ENCODE assay signal across 8 cellular contexts in the genomic region with DNA sequence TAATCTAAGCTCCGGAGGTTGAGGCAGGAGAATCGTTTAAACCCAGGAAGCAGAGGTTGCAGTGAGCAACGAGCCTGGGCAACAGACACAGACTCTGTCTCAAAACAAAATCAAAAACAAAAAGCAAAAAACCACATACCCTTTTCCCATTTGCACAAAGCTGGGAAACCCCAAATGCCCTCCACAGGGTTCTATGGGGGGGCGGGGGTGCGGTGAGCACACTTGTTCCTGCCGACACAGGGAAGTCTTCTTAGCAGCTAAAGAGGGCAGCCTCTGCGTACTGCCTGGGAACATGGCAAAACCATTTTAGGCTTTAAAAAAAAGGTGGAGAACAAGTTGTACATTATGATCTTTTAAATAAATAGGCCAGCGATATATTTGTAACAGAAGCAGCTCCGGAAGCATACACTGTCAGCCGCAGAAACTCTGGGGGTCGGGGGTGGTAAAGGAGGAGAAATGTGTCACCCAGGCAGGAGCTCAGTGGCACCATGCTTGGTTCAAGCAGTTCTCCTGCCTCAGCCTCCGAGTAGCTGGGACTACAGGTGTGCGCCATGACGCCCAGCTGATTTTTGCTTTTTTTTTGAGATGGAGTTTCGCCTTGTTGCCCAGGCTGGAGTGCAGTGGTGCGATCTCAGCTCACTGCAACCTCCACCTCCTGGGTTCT. TPM values are rescaled to one million over a fixed set of nuclear protein-coding genes. Genes with fewer than 3 reads are reported as not detected.
DNase-seq lines count a peak whose midpoint lies in the region; ATAC-seq and TF ChIP-seq lines count a peak whose summit lies in the region.
"Not testable (repeated sequence)": the region's sequence is repeated elsewhere in the genome, so short reads cannot be mapped to it uniquely, and the experiment has no call there.

No MANE protein-coding gene starts in this region.

- peak overlapping the region; percentile 96 for H3K4me2 ChIP-seq in BLaER1

- not testable (repeated sequence) for ATAC-seq in natural killer cell
- ATAC-seq in stimulated activated effector memory CD8-positive, alpha-beta T cell treated with anti-CD3 and anti-CD28 coated beads, Interleukin-12 subunit alpha, Interleukin-12 subunit beta, amount 100 ng/mL, for 72 hours = peak; percentile 43

- H3K4me1 Mint-ChIP-seq in HFFc6 (ENCODE audit: low read depth) = peaks cover 46% of the 10 kb centered on the region
- H3K4me1 Mint-ChIP-seq in natural killer cell = not testable (repeated sequence)
- peaks cover 60% of the 10 kb centered on the region for H3K4me1 Mint-ChIP-seq in stimulated activated effector memory CD8-positive, alpha-beta T cell treated with anti-CD3 and anti-CD28 coated beads, Interleukin-12 subunit alpha, Interleukin-12 subunit beta, amount 100 ng/mL, for 72 hours

- not testable (repeated sequence) for DNase-seq in HFFc6; epithelial cell of esophagus (ENCODE audit: low read depth); natural killer cell
- DNase-seq in RPMI8226 = peak; percentile 31
- peak; percentile 57 to 61 for DNase-seq in activated CD4-positive, alpha-beta T cell treated with anti-CD3 and anti-CD28 coated beads, Interleukin-2, amount 50 U/mL, for 4 hours
- DNase-seq in activated naive CD4-positive, alpha-beta T cell treated with anti-CD3 and anti-CD28 coated beads, Interleukin-2, amount 50 U/mL, for 16 hours = peak; percentile 54
- DNase-seq in stimulated activated effector memory CD8-positive, alpha-beta T cell treated with anti-CD3 and anti-CD28 coated beads, Interleukin-12 subunit alpha, Interleukin-12 subunit beta, amount 100 ng/mL, for 72 hours (ENCODE audit: low spot score in 2 of 2) = peak in 1 of 2 donors; percentile 79

- peak overlapping the region; percentile 96 for H3K4me3 Mint-ChIP-seq in HFFc6
- H3K4me3 Mint-ChIP-seq in natural killer cell = peak overlapping the region; percentile 66
- H3K4me3 Mint-ChIP-seq in stimulated activated effector memory CD8-positive, alpha-beta T cell treated with anti-CD3 and anti-CD28 coated beads, Interleukin-12 subunit alpha, Interleukin-12 subunit beta, amount 100 ng/mL, for 72 hours = peak overlapping the region; percentile 99

- intact Hi-C loops in natural killer cell (cut with micrococcal nuclease) = not testable (repeated sequence)

- H3K4me3 ChIP-seq in BLaER1 (peak overlapping the region; percentile 88), epithelial cell of esophagus (ENCODE audit: low read length) (peak overlapping the region; percentile 37)

- TF ChIP-seq CTCF in HFFc6 (IDR thresholded peaks at IDR 0.05); epithelial cell of esophagus (IDR thresholded peaks at IDR 0.05; ENCODE audit: insufficient read depth, low read depth, low read length, missing control alignments); natural killer cell (IDR thresholded peaks at IDR 0.05): not testable (repeated sequence)

- peak overlapping the region; percentile 93 for H3K9ac ChIP-seq in BLaER1

- H3K9me3 ChIP-seq in BLaER1 = not testable (repeated sequence)

- H3K27ac ChIP-seq in BLaER1 = peak overlapping the region; percentile 19

- not testable (repeated sequence) for H3K36me3 Mint-ChIP-seq in HFFc6 (ENCODE audit: low read depth); natural killer cell
- peaks cover 92% of the 10 kb centered on the region for H3K36me3 Mint-ChIP-seq in stimulated activated effector memory CD8-positive, alpha-beta T cell treated with anti-CD3 and anti-CD28 coated beads, Interleukin-12 subunit alpha, Interleukin-12 subunit beta, amount 100 ng/mL, for 72 hours

- H3K4me1 ChIP-seq in BLaER1 = peaks cover 76% of the 10 kb centered on the region

- not testable (repeated sequence) for H3K27me3 Mint-ChIP-seq in HFFc6 (ENCODE audit: insufficient read depth); natural killer cell (ENCODE audit: low read depth in 2 of 2)

- not testable (repeated sequence) for H3K9me3 Mint-ChIP-seq in HFFc6; natural killer cell; stimulated activated effector memory CD8-positive, alpha-beta T cell treated with anti-CD3 and anti-CD28 coated beads, Interleukin-12 subunit alpha, Interleukin-12 subunit beta, amount 100 ng/mL, for 72 hours

- H4K20me1 ChIP-seq in BLaER1 = peaks cover 81% of the 10 kb centered on the region

- H3K27me3 ChIP-seq in BLaER1 = not testable (repeated sequence)

- H3K27ac Mint-ChIP-seq in HFFc6 (peak overlapping the region; percentile 67; the same call in 1 of the 2 replicates), natural killer cell (peak overlapping the region in 1 of 2 donors; percentile 26)
- peak overlapping the region; percentile 100 for H3K27ac Mint-ChIP-seq in stimulated activated effector memory CD8-positive, alpha-beta T cell treated with anti-CD3 and anti-CD28 coated beads, Interleukin-12 subunit alpha, Interleukin-12 subunit beta, amount 100 ng/mL, for 72 hours

- H3K36me3 ChIP-seq in BLaER1 = peaks cover 40% of the 10 kb centered on the region

RNA-seq across cellular contexts. Expression of gene SLC7A5, which starts 3.3 kb away (rescaled TPM):
- total RNA-seq in HFFc6 (2021; fragmentation: NEBNext Ultra II Directional; extraction: Animal tissue kit (Norgen Biotek cat#: 25700)) = 100 to 1,000 TPM; 112 to 133 (median 124) TPM
- total RNA-seq in natural killer cell = 10 to 100 TPM; 27.2 to 66.1 (median 34.2) TPM
